ENCODE assay signal across 8 cellular contexts in the genomic region with DNA sequence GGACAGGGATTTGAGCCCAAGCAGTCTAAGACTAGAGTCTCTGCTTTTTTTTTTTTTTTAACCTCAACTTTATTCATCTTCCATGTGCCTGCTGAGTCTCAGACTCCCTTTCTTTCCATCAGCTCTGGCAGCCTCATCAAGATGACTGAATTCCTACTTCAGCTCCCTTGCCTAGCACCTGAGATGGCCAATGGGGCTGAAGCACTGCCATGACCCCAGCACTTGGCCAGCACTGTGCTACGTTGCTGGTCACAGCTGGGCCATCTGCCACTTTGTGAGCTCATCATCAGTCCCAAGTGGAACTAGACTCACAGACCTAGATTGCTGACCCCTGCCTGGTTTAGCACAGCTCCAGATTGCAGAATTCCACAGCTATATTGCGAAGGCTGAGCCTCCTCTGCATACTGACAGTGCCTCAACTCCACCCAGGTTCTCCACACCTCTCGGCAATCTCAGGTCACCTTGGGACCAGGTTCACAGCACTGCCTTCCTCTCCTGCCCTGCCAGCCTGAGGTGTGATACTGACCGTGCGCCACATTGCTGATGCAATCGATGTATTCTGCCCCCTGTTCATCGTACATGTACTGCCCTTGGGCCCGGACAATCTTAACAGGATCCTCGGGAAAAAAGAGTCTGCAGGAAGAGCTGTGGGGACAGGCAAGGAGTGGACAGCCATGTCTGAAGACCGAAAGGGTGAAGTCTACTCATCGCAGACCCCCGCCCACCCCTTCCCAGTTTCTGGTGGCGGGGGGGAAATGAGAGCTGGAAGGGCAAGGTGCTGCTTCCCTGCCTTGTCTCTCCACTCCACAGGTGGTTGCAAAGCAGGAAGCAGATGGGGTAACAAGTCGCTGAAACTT. TPM values are rescaled to one million over a fixed set of nuclear protein-coding genes. Genes with fewer than 3 reads are reported as not detected.
DNase-seq lines count a peak whose midpoint lies in the region; ATAC-seq, FAIRE-seq and TF ChIP-seq lines count a peak whose summit lies in the region.

No MANE protein-coding gene starts in this region.

- no peaks in the 10 kb centered on the region for H3K9me1 ChIP-seq in K562 (ENCODE audit: control insufficient read depth, insufficient read depth, low read length)

- no peaks in the 10 kb centered on the region for H4K20me1 ChIP-seq in K562 (replicated peaks; ENCODE audit: control insufficient read depth, insufficient read depth, low read length)

- H2AFZ ChIP-seq in K562 (ENCODE audit: low read depth, low read length): peak overlapping the region; percentile 97

- H3K9me3 ChIP-seq in K562 (replicated peaks; ENCODE audit: control insufficient read depth, insufficient read depth, low read depth, low read length): no peaks in the 10 kb centered on the region
- H3K9me3 ChIP-seq in right lobe of liver: no peaks in the 10 kb centered on the region
- H3K9me3 ChIP-seq in tibial artery: no peaks in the 10 kb centered on the region

- H3K36me3 ChIP-seq in K562 (ENCODE audit: control insufficient read depth, insufficient read depth, low read length) (peaks cover 52% of the 10 kb centered on the region), right lobe of liver (peaks cover 0 to 14% (median 9%) of the 10 kb centered on the region in 4 donors), tibial artery (peaks cover 9 to 48% (median 41%) of the 10 kb centered on the region in 3 donors)

- TF ChIP-seq RAD21 in K562 (CRISPR knock-in tag; conservative IDR thresholded peaks at IDR 0.05 in 1 of 2, IDR thresholded peaks at IDR 0.05 in 1 of 2): no peak

- no peak for TF ChIP-seq CTCF in K562 (IDR thresholded peaks at IDR 0.05 in 2 of 3, conservative IDR thresholded peaks at IDR 0.05 in 1 of 3; ENCODE audit: insufficient read depth in 2 of 3, low read depth in 1 of 3, low read length in 3 of 3)
- no peak for TF ChIP-seq CTCF in right lobe of liver (IDR thresholded peaks at IDR 0.05)
- no peak for TF ChIP-seq CTCF in tibial artery (IDR thresholded peaks at IDR 0.05)
- TF ChIP-seq CTCF in GM20000 (IDR thresholded peaks at IDR 0.05; ENCODE audit: extremely low read depth, missing control alignments): no peak

- H3K9ac ChIP-seq in K562 (ENCODE audit: insufficient read depth in 1 of 2, low read depth in 2 of 2, low read length in 2 of 2): peak overlapping the region; percentile 87 to 98

- H3K36me3 Mint-ChIP-seq in activated T-cell treated with anti-CD3 and anti-CD28 coated beads, Interleukin-2, amount 50 U/mL, for 24 hours (ENCODE audit: low read depth): peaks cover 59% of the 10 kb centered on the region

- H3K27ac Mint-ChIP-seq in activated T-cell treated with anti-CD3 and anti-CD28 coated beads, Interleukin-2, amount 50 U/mL, for 24 hours: peak overlapping the region; percentile 96

- CTCF ChIA-PET in K562 (lab: Yijun Ruan, JAX; ENCODE audit: low intra/inter-chr PET ratio): no interaction called here

- peaks cover 35% of the 10 kb centered on the region for H3K79me2 ChIP-seq in K562 (ENCODE audit: control insufficient read depth, insufficient read depth, low read length)

- TSS peak; percentile 41 for BruUV-seq in K562 (replicated peaks; lab: Mats Ljungman, UMichigan)

- H3K4me3 ChIP-seq in K562: peak overlapping the region; percentile 93
- peak overlapping the region; percentile 75 to 90 (median 88) for H3K4me3 ChIP-seq in right lobe of liver
- peak overlapping the region; percentile 61 to 62 for H3K4me3 ChIP-seq in tibial artery

- H3K4me1 ChIP-seq in K562 (replicated peaks in 1 of 2; ENCODE audit: control insufficient read depth in 2 of 2, insufficient read depth in 2 of 2, low read length in 2 of 2) (peaks cover 20 to 34% of the 10 kb centered on the region in 2 experiments; a peak in 4 of 5 replicates), right lobe of liver (peaks cover 0 to 63% (median 19%) of the 10 kb centered on the region in 4 donors), tibial artery (peaks cover 6 to 28% (median 24%) of the 10 kb centered on the region in 4 donors)

- no peaks in the 10 kb centered on the region for H3K27me3 ChIP-seq in K562 (ENCODE audit: control insufficient read depth in 2 of 2, insufficient read depth in 2 of 2, low read length in 2 of 2)
- H3K27me3 ChIP-seq in right lobe of liver: no peaks in the 10 kb centered on the region
- no peaks in the 10 kb centered on the region for H3K27me3 ChIP-seq in tibial artery

- peak overlapping the region; percentile 98 for H3K4me2 ChIP-seq in K562 (ENCODE audit: insufficient read depth, low read length)

- peak; percentile 69 for FAIRE-seq in K562 (lab: Jason Lieb, UNC)

- H3K4me3 Mint-ChIP-seq in activated T-cell treated with anti-CD3 and anti-CD28 coated beads, Interleukin-2, amount 50 U/mL, for 24 hours: peak overlapping the region; percentile 92

- no peak for TF ChIP-seq POLR2A in K562 (conservative IDR thresholded peaks at IDR 0.05)
- TF ChIP-seq POLR2A in right lobe of liver (IDR thresholded peaks at IDR 0.05): peak; percentile 77

- peaks cover 54% of the 10 kb centered on the region for H3K4me1 Mint-ChIP-seq in activated T-cell treated with anti-CD3 and anti-CD28 coated beads, Interleukin-2, amount 50 U/mL, for 24 hours (ENCODE audit: low read depth)

- no peaks in the 10 kb centered on the region for H3K27me3 Mint-ChIP-seq in activated T-cell treated with anti-CD3 and anti-CD28 coated beads, Interleukin-2, amount 50 U/mL, for 24 hours

- ATAC-seq in K562 (peak; percentile 10), right lobe of liver (peak; percentile 63 to 70 (median 68)), HG02973 (IDR thresholded peaks at IDR 0.05; ENCODE audit: unreplicated experiment) (no peak)

- no peak for TF ChIP-seq EP300 in K562 (IDR thresholded peaks at IDR 0.05; ENCODE audit: low read length)

- 6% methylated on average over 13 of the region's 14 CpGs for WGBS in K562 (ENCODE audit: insufficient coverage, low coverage, missing lambda C conversion rate)
- WGBS in right lobe of liver (ENCODE audit: insufficient coverage, low coverage, low lambda C conversion rate, missing lambda C conversion rate): 19% methylated on average over 12 of the region's 14 CpGs

- H3K27ac ChIP-seq in K562 (ENCODE audit: extremely low read depth, low read depth, low read length): peak overlapping the region; percentile 87
- peak overlapping the region; percentile 94 to 98 (median 96) for H3K27ac ChIP-seq in right lobe of liver
- peak overlapping the region; percentile 93 to 97 for H3K27ac ChIP-seq in tibial artery

- in situ Hi-C loops in K562 (cut with MboI): no loop called here

- POLR2A ChIA-PET in K562 (lab: Yijun Ruan, JAX): interaction anchor here (0.6 to 13.2 kb wide), 6 partner anchors 9 to 429 kb away, joined by 3 to 162 read pairs (median 9); partner anchors contain the start of gene HNRNPAB

- no peaks in the 10 kb centered on the region for H3K9me3 Mint-ChIP-seq in activated T-cell treated with anti-CD3 and anti-CD28 coated beads, Interleukin-2, amount 50 U/mL, for 24 hours

- no peak for DNase-seq in activated T-cell treated with anti-CD3 and anti-CD28 coated beads, Interleukin-2, amount 50 U/mL, for 24 hours
- no peak for DNase-seq in activated T-cell treated with anti-CD3 and anti-CD28 coated beads, Interleukin-2, amount 50 U/mL, for 48 hours
- DNase-seq in K562 (ENCODE audit: extremely low read depth in 1 of 4, low spot score in 3 of 4): no peak
- DNase-seq in right lobe of liver: peak; percentile 87 to 93 (median 93)
- DNase-seq in tibial artery: no peak
- no peak for DNase-seq in GM20000 (ENCODE audit: low spot score)
- DNase-seq in NCI-H187 treated with DMSO at 0.1 percent for 48 hours (lab: John Stamatoyannopoulos, UW): no peak

- intact Hi-C loops in K562 (cut with micrococcal nuclease) (no loop called here), right lobe of liver (cut with DNase I) (no loop called here), tibial artery (cut with DNase I; ENCODE audit: low total_unique reads) (no loop called here)

RNA-seq across cellular contexts. Expression of gene PHYKPL, which starts 1.5 kb away (rescaled TPM):
- total RNA-seq in K562 (2011; cell fraction: chromatin; rRNA removed; ENCODE audit: low replicate concordance): 203 and 378 TPM in 2 replicates
- 205 and 217 TPM in 2 replicates for total RNA-seq in K562 (2011; cell fraction: nucleolus; rRNA removed)
- 219 and 287 TPM in 2 replicates for total RNA-seq in K562 (2011; cell fraction: nucleoplasm; rRNA removed)
- total RNA-seq in K562 (2014; rRNA removed): 18.6 and 21.6 TPM in 2 replicates
- 13.9 and 18.4 TPM in 2 replicates for total RNA-seq in K562 (2014; rRNA removed; fragmentation: Illumina TruSeq; extraction: Trizol)
- total RNA-seq in K562 (2015; rRNA removed; fragmentation: Illumina TruSeq; extraction: Trizol): 16.7 and 17.1 TPM in 2 replicates
- total RNA-seq in K562 (2021): 34.0 and 34.7 TPM in 2 replicates
- 25.6 and 40.7 TPM in 2 replicates for polyA plus RNA-seq in K562 (2011; rRNA removed)
- 18.3 and 25.8 TPM in 2 replicates for polyA plus RNA-seq in K562 (2011; cell fraction: cytosol; rRNA removed)
- 126 and 156 TPM in 2 replicates for polyA plus RNA-seq in K562 (2011; cell fraction: nucleus; rRNA removed)
- polyA plus RNA-seq in K562 (2012): 19.8 and 52.3 TPM in 2 replicates
- polyA plus RNA-seq in K562 (2014; fragmentation: Illumina TruSeq; extraction: Trizol): 19.6 and 20.1 TPM in 2 replicates
- polyA plus RNA-seq in K562 (2014; fragmentation: Nextera tagmentation; extraction: Ambion mirVana): 1 to 10 TPM; 4.7 to 6.5 TPM
- polyA plus RNA-seq in K562 (2014; rRNA removed): 31.9 and 32.0 TPM in 2 replicates
- polyA minus RNA-seq in K562 (2011; rRNA and poly(A)+ RNA removed): 33.9 and 36.4 TPM in 2 replicates
- 9.2 and 15.5 TPM in 2 replicates for polyA minus RNA-seq in K562 (2011; cell fraction: cytosol; rRNA and poly(A)+ RNA removed)
- polyA minus RNA-seq in K562 (2011; cell fraction: nucleus; rRNA and poly(A)+ RNA removed): 71.5 and 72.2 TPM in 2 replicates
- total RNA-seq in right lobe of liver: 100 to 1,000 TPM in 3 of 6 experiments, 10 to 100 TPM in 3; 64.3 to 133 (median 85.8) TPM

RNA-seq across cellular contexts. Expression of gene HNRNPAB, which starts 26.8 kb away (rescaled TPM):
- 107 and 112 TPM in 2 replicates for total RNA-seq in K562 (2011; cell fraction: chromatin; rRNA removed; ENCODE audit: low replicate concordance)
- total RNA-seq in K562 (2011; cell fraction: nucleolus; rRNA removed): 50.4 and 55.9 TPM in 2 replicates
- total RNA-seq in K562 (2011; cell fraction: nucleoplasm; rRNA removed): 93.1 and 119 TPM in 2 replicates
- total RNA-seq in K562 (2014; rRNA removed): 236 and 251 TPM in 2 replicates
- 193 and 210 TPM in 2 replicates for total RNA-seq in K562 (2014; rRNA removed; fragmentation: Illumina TruSeq; extraction: Trizol)
- 213 and 223 TPM in 2 replicates for total RNA-seq in K562 (2015; rRNA removed; fragmentation: Illumina TruSeq; extraction: Trizol)
- total RNA-seq in K562 (2021): 299 and 351 TPM in 2 replicates
- polyA plus RNA-seq in K562 (2011; rRNA removed): 160 and 253 TPM in 2 replicates
- polyA plus RNA-seq in K562 (2011; cell fraction: cytosol; rRNA removed): 229 and 236 TPM in 2 replicates
- polyA plus RNA-seq in K562 (2011; cell fraction: nucleus; rRNA removed): 131 TPM in 2 replicates
- 175 and 305 TPM in 2 replicates for polyA plus RNA-seq in K562 (2012)
- polyA plus RNA-seq in K562 (2014; fragmentation: Illumina TruSeq; extraction: Trizol): 284 and 307 TPM in 2 replicates
- 10 to 100 TPM; 34.6 to 44.7 TPM for polyA plus RNA-seq in K562 (2014; fragmentation: Nextera tagmentation; extraction: Ambion mirVana)
- 404 and 425 TPM in 2 replicates for polyA plus RNA-seq in K562 (2014; rRNA removed)
- polyA minus RNA-seq in K562 (2011; rRNA and poly(A)+ RNA removed): 75.6 and 103 TPM in 2 replicates
- polyA minus RNA-seq in K562 (2011; cell fraction: cytosol; rRNA and poly(A)+ RNA removed): 69.1 and 82.2 TPM in 2 replicates
- 31.9 and 48.4 TPM in 2 replicates for polyA minus RNA-seq in K562 (2011; cell fraction: nucleus; rRNA and poly(A)+ RNA removed)
- 10 to 100 TPM; 44.2 to 96.1 (median 73.5) TPM for total RNA-seq in right lobe of liver

RNA-seq across cellular contexts. Expression of gene GMCL2, which starts 43.9 kb away (rescaled TPM):
- total RNA-seq in K562 (2011; cell fraction: chromatin; rRNA removed; ENCODE audit: low replicate concordance): 0.14 TPM in 1 of 2 replicates, not detected in the other
- total RNA-seq in K562 (2011; cell fraction: nucleolus; rRNA removed): not detected in 2 replicates
- total RNA-seq in K562 (2011; cell fraction: nucleoplasm; rRNA removed): not detected in 2 replicates
- not detected in 2 replicates for total RNA-seq in K562 (2014; rRNA removed)
- total RNA-seq in K562 (2014; rRNA removed; fragmentation: Illumina TruSeq; extraction: Trizol): 0.04 TPM in 1 of 2 replicates, not detected in the other
- not detected in 2 replicates for total RNA-seq in K562 (2015; rRNA removed; fragmentation: Illumina TruSeq; extraction: Trizol)
- not detected in 2 replicates for total RNA-seq in K562 (2021)
- 0.03 TPM in 1 of 2 replicates, not detected in the other for polyA plus RNA-seq in K562 (2011; rRNA removed)
- polyA plus RNA-seq in K562 (2011; cell fraction: cytosol; rRNA removed): not detected in 2 replicates
- polyA plus RNA-seq in K562 (2011; cell fraction: nucleus; rRNA removed): not detected in 2 replicates
- polyA plus RNA-seq in K562 (2012): not detected in 2 replicates
- not detected in 2 replicates for polyA plus RNA-seq in K562 (2014; fragmentation: Illumina TruSeq; extraction: Trizol)
- not detected for polyA plus RNA-seq in K562 (2014; fragmentation: Nextera tagmentation; extraction: Ambion mirVana)
- not detected in 2 replicates for polyA plus RNA-seq in K562 (2014; rRNA removed)
- polyA minus RNA-seq in K562 (2011; rRNA and poly(A)+ RNA removed): 0.06 TPM in 1 of 2 replicates, not detected in the other
- polyA minus RNA-seq in K562 (2011; cell fraction: cytosol; rRNA and poly(A)+ RNA removed): not detected in 2 replicates
- polyA minus RNA-seq in K562 (2011; cell fraction: nucleus; rRNA and poly(A)+ RNA removed): not detected in 2 replicates
- total RNA-seq in right lobe of liver: not detected

Comparison
In these comparisons a context has a peak if more than half of its experiments do, and no peak if none do; other contexts are left out.
1. DNase-seq: peak in right lobe of liver (3 of 3); none in activated T-cell treated with anti-CD3 and anti-CD28 coated beads, Interleukin-2, amount 50 U/mL, for 24 hours (single experiment), activated T-cell treated with anti-CD3 and anti-CD28 coated beads, Interleukin-2, amount 50 U/mL, for 48 hours (0 of 2), K562 (0 of 4), tibial artery (0 of 2), GM20000 (single experiment) and NCI-H187 treated with DMSO at 0.1 percent for 48 hours (single experiment).
2. Peak in every context shown above with its lines, with median percentiles within 50 percentile points of each other: H3K27ac ChIP-seq and H3K4me3 ChIP-seq.